Comparison of ENCODE assay signal across 9 cellular contexts in the genomic region with DNA sequence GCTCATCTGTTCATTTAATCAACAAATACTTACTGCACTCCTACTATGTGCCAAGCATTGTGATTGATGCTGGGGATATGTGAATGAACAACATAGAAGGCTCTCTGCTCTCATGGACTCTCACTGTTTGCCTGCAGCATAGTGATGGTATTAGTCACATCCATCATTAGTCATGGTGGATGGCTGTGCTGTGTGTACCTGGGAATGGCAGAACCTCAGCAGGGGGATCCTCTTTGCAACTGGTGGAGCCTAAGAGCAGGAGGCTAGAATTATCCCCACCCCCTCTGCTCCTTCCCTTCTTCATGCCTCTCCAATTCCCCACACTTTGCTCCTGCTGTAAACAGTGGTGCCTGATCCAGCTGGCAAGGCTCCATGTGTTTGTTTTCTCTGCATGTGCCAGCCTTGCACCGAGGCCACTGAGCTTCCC. TPM values are rescaled to one million over a fixed set of nuclear protein-coding genes. Genes with fewer than 3 reads are reported as not detected.
DNase-seq lines count a peak whose midpoint lies in the region; ATAC-seq and TF ChIP-seq lines count a peak whose summit lies in the region.
"Had no signal": no experiment of that assay in that cellular context is flagged by ENCODE, and none has a peak within 500 bp of the region (broad histone marks: within the 10 kb centered on the region; RNA-seq: fewer than 3 reads in every experiment).

No MANE protein-coding gene starts in this region.

- no peak for TF ChIP-seq POLR2A in body of pancreas (IDR thresholded peaks at IDR 0.05)

- H3K36me3 ChIP-seq in body of pancreas (replicated peaks in 1 of 2; ENCODE audit: insufficient read depth in 1 of 2, low read depth in 2 of 2), result no peaks in the 10 kb centered on the region
- H3K36me3 ChIP-seq in mesodermal cell (ENCODE audit: control insufficient read depth, insufficient read depth, low read length), result peaks cover 1% of the 10 kb centered on the region
- no peaks in the 10 kb centered on the region for H3K36me3 ChIP-seq in BE2C

- peak; percentile 50 for ATAC-seq in body of pancreas

- H3K9me3 ChIP-seq in body of pancreas (no peaks in the 10 kb centered on the region), mesodermal cell (ENCODE audit: control insufficient read depth, low read length) (no peaks in the 10 kb centered on the region), BE2C (no peaks in the 10 kb centered on the region)

- H3K27ac ChIP-seq in body of pancreas (no peak overlapping the region), mesodermal cell (ENCODE audit: low read depth, low read length, severe bottlenecking) (peak overlapping the region; percentile 75)

- intact Hi-C loops in body of pancreas (cut with DNase I), result no loop called here

- no peaks in the 10 kb centered on the region for H3K27me3 ChIP-seq in body of pancreas
- no peaks in the 10 kb centered on the region for H3K27me3 ChIP-seq in BE2C

- TF ChIP-seq CTCF in body of pancreas (IDR thresholded peaks at IDR 0.05) (no peak), BE2C (IDR thresholded peaks at IDR 0.05; ENCODE audit: low read depth, low read length) (no peak)

- DNase-seq in DMS153 (lab: John Stamatoyannopoulos, UW) (peak; percentile 61), NCI-H1417 treated with DMSO at 0.1 percent for 48 hours (lab: John Stamatoyannopoulos, UW) (peak; percentile 39), body of pancreas (peak in 2 of 4 donors; percentile 54 to 62), BE2C (no peak), GF-D8 (lab: John Stamatoyannopoulos, UW) (no peak)
- no peak for DNase-seq in effector CD8-positive, alpha-beta T cell (lab: John Stamatoyannopoulos, UW)
- no peak for DNase-seq in activated CD4-positive, alpha-beta T cell treated with anti-CD3 and anti-CD28 coated beads, Interleukin-2, amount 50 U/mL, for 4 hours
- DNase-seq: activated naive CD4-positive, alpha-beta T cell had no signal

- H3K4me3 ChIP-seq in body of pancreas (no peak overlapping the region), mesodermal cell (ENCODE audit: extremely low read depth, insufficient read depth, low read length, poor library complexity, severe bottlenecking) (no peak overlapping the region), BE2C (ENCODE audit: low read depth, low read length) (no peak overlapping the region)

- H3K4me1 ChIP-seq in body of pancreas (peaks cover 9% of the 10 kb centered on the region), mesodermal cell (ENCODE audit: control insufficient read depth, insufficient read depth, low read length, poor library complexity, severe bottlenecking) (peaks cover 49% of the 10 kb centered on the region), BE2C (no peaks in the 10 kb centered on the region)

- WGBS in body of pancreas, 2 donors, result 0 to 20% methylated on average over 1 of the region's 1 CpG
- WGBS in mesodermal cell (ENCODE audit: insufficient coverage in 2 of 2), 2 experiments, result 33% methylated on average over 1 of the region's 1 CpG

RNA-seq across cellular contexts. Expression of gene BOC, which starts 20.5 kb away (rescaled TPM):
- total RNA-seq in body of pancreas, result 10 to 100 TPM; 22.7 to 29.6 TPM
- polyA plus RNA-seq in mesodermal cell (2013, experiment 1 of 2), result 60.4 TPM
- 45.8 TPM for polyA plus RNA-seq in mesodermal cell (2013, experiment 2 of 2)
- 2.7 TPM for polyA plus RNA-seq in BE2C (2012; ENCODE audit: insufficient read depth, insufficient read length, low read depth)

Comparison
In these comparisons a context has a peak if more than half of its experiments do, and no peak if none do; other contexts are left out.
1. DNase-seq: peak in DMS153 (single experiment) and NCI-H1417 treated with DMSO at 0.1 percent for 48 hours (single experiment); none in BE2C (single experiment), effector CD8-positive, alpha-beta T cell (single experiment), activated CD4-positive, alpha-beta T cell treated with anti-CD3 and anti-CD28 coated beads, Interleukin-2, amount 50 U/mL, for 4 hours (0 of 2) and GF-D8 (single experiment).